7 cellular contexts compared by ENCODE assay signal in genomic region chr7:77799078-77799964, GRCh38. TPM values are rescaled to one million over a fixed set of nuclear protein-coding genes. Genes with fewer than 3 reads are reported as not detected.
DNase-seq lines count a peak whose midpoint lies in the region; ATAC-seq and TF ChIP-seq lines count a peak whose summit lies in the region.

No MANE protein-coding gene starts in this region.

- intact Hi-C loops in OCI-LY7 (cut with micrococcal nuclease; ENCODE audit: unreplicated experiment) = loop anchor here (2.0 kb wide), 3 partner anchors 25 to 137 kb away; partner anchors contain the start of gene RSBN1L
- intact Hi-C loops in activated naive CD4-positive, alpha-beta T cell treated with anti-CD3 and anti-CD28 coated beads for 36 hours (cut with micrococcal nuclease) = loop anchor here (2.0 to 5.0 kb wide), 5 partner anchors 103 to 677 kb away; partner anchors contain the start of genes CCDC146 and GSAP

- POLR2A ChIA-PET in OCI-LY7 (lab: Charles Lee) = interaction anchor here (0.8 to 1.7 kb wide), 8 partner anchors 12 to 135 kb away, joined by 3 to 6 read pairs (median 3); no protein-coding TSS in a partner anchor

- peak; percentile 51 for DNase-seq in OCI-LY7 (ENCODE audit: low spot score)
- peak; percentile 16 for DNase-seq in activated naive CD4-positive, alpha-beta T cell treated with anti-CD3 and anti-CD28 coated beads for 36 hours
- DNase-seq in foreskin keratinocyte = peak in 1 of 2 donors; percentile 13
- DNase-seq in NCI-H2196 treated with DMSO at 0.1 percent for 48 hours (lab: John Stamatoyannopoulos, UW; ENCODE audit: unreplicated experiment) = no peak

- no TSS peak for BruUV-seq in OCI-LY7 (replicated peaks; lab: Mats Ljungman, UMichigan)

- H3K4me2 ChIP-seq in OCI-LY7 (ENCODE audit: low read length) = peak overlapping the region; percentile 83

- 0 out of 2 replicates have a peak overlapping the region, but pooled peaks have one; percentile 16 for H2AFZ ChIP-seq in OCI-LY7 (ENCODE audit: low read length)

- peaks cover 4% of the 10 kb centered on the region for H3K36me3 Mint-ChIP-seq in activated naive CD4-positive, alpha-beta T cell treated with anti-CD3 and anti-CD28 coated beads for 36 hours (ENCODE audit: low read depth)

- H3K9me3 ChIP-seq in OCI-LY7 (ENCODE audit: low read length) (peaks cover 7% of the 10 kb centered on the region; the same call in 1 of the 2 replicates), neutrophil (no peaks in the 10 kb centered on the region)

- H3K27me3 ChIP-seq in foreskin keratinocyte (no peaks in the 10 kb centered on the region), neutrophil (no peaks in the 10 kb centered on the region)

- H3K79me2 ChIP-seq in OCI-LY7 (ENCODE audit: insufficient read depth, low read depth, low read length) = peaks cover 93% of the 10 kb centered on the region

- no peaks in the 10 kb centered on the region for H3K9me3 Mint-ChIP-seq in activated naive CD4-positive, alpha-beta T cell treated with anti-CD3 and anti-CD28 coated beads for 36 hours

- H3K4me3 Mint-ChIP-seq in activated naive CD4-positive, alpha-beta T cell treated with anti-CD3 and anti-CD28 coated beads for 36 hours = peak overlapping the region; percentile 87

- peaks cover 72% of the 10 kb centered on the region for H3K4me1 Mint-ChIP-seq in activated naive CD4-positive, alpha-beta T cell treated with anti-CD3 and anti-CD28 coated beads for 36 hours (ENCODE audit: low read depth)

- H4K20me1 ChIP-seq in OCI-LY7 (ENCODE audit: insufficient read depth, low read length) = peaks cover 28% of the 10 kb centered on the region

- TF ChIP-seq CTCF in GM12875 (IDR thresholded peaks at IDR 0.05; ENCODE audit: borderline replicate concordance, insufficient read depth, low read depth, low read length) = no peak
- no peak; the same call in 1 of the 2 replicates for TF ChIP-seq CTCF in OCI-LY7 (conservative IDR thresholded peaks at IDR 0.05; ENCODE audit: low read length)
- TF ChIP-seq CTCF in foreskin keratinocyte (conservative IDR thresholded peaks at IDR 0.05) = no peak
- no peak for TF ChIP-seq CTCF in neutrophil (IDR thresholded peaks at IDR 0.05)

- H3K9me2 ChIP-seq in OCI-LY7 (ENCODE audit: insufficient read depth, low read length) = no peaks in the 10 kb centered on the region

- peak overlapping the region; percentile 88 for H3K27ac Mint-ChIP-seq in activated naive CD4-positive, alpha-beta T cell treated with anti-CD3 and anti-CD28 coated beads for 36 hours

- H3K27ac ChIP-seq in OCI-LY7 (ENCODE audit: low read depth, low read length, poor library complexity, severe bottlenecking) (peak overlapping the region; percentile 67), foreskin keratinocyte (peak overlapping the region; percentile 72), neutrophil (peak overlapping the region; percentile 91)

- H3K4me3 ChIP-seq in GM12875 (ENCODE audit: low read depth, low read length) = peak overlapping the region; percentile 93
- H3K4me3 ChIP-seq in OCI-LY7 (ENCODE audit: low read depth, low read length, poor library complexity, severe bottlenecking) = peak overlapping the region; percentile 87
- H3K4me3 ChIP-seq in neutrophil (ENCODE audit: low read depth in 1 of 2, low read length in 1 of 2) = peak overlapping the region; percentile 86 to 99

- peaks cover 59% of the 10 kb centered on the region for H3K4me1 ChIP-seq in OCI-LY7 (ENCODE audit: insufficient read depth, low read length, poor library complexity, severe bottlenecking)
- H3K4me1 ChIP-seq in foreskin keratinocyte = peaks cover 6% of the 10 kb centered on the region
- peaks cover 32 to 36% of the 10 kb centered on the region in 2 experiments for H3K4me1 ChIP-seq in neutrophil (ENCODE audit: control insufficient read depth in 1 of 2, insufficient read depth in 1 of 2, low read depth in 1 of 2, low read length in 1 of 2)

- ATAC-seq in HG03159 (IDR thresholded peaks at IDR 0.05; ENCODE audit: unreplicated experiment) = peak; percentile 9
- ATAC-seq in foreskin keratinocyte = no peak

- CTCF ChIA-PET in OCI-LY7 (lab: Charles Lee; ENCODE audit: unreplicated experiment) = no interaction called here
- CTCF ChIA-PET in activated naive CD4-positive, alpha-beta T cell treated with anti-CD3 and anti-CD28 coated beads for 36 hours (lab: Charles Lee) = interaction anchor here (0.5 to 1.7 kb wide), 4 partner anchors 60 to 220 kb away, joined by 3 to 7 read pairs (median 6); no protein-coding TSS in a partner anchor

- H3K36me3 ChIP-seq in OCI-LY7 (ENCODE audit: insufficient read depth, low read length) (peaks cover 59% of the 10 kb centered on the region), neutrophil (no peaks in the 10 kb centered on the region)

- no peaks in the 10 kb centered on the region for H3K27me3 Mint-ChIP-seq in activated naive CD4-positive, alpha-beta T cell treated with anti-CD3 and anti-CD28 coated beads for 36 hours (ENCODE audit: low read depth)

RNA-seq across cellular contexts. Expression of gene PHTF2, which starts 0.7 kb away (rescaled TPM):
- total RNA-seq in OCI-LY7 (2014; rRNA removed; shearing (Covaris generic)) = 26.9 and 29.6 TPM in 2 replicates
- total RNA-seq in OCI-LY7 (2022) (62.0 and 62.4 TPM in 2 replicates), foreskin keratinocyte (24.6 and 27.4 TPM in 2 replicates)
- total RNA-seq in activated naive CD4-positive, alpha-beta T cell treated with anti-CD3 and anti-CD28 coated beads for 36 hours = 10 to 100 TPM; 24.5 to 25.3 TPM
- 5.6 and 7.7 TPM in 2 replicates for polyA plus RNA-seq in foreskin keratinocyte

RNA-seq across cellular contexts. Expression of gene TMEM60, which starts 1.1 kb away (rescaled TPM):
- total RNA-seq in OCI-LY7 (2014; rRNA removed; shearing (Covaris generic)) = 14.6 and 19.2 TPM in 2 replicates
- 23.5 and 29.7 TPM in 2 replicates for total RNA-seq in OCI-LY7 (2022)
- total RNA-seq in activated naive CD4-positive, alpha-beta T cell treated with anti-CD3 and anti-CD28 coated beads for 36 hours = 10 to 100 TPM; 11.1 to 11.4 TPM
- 16.9 and 20.6 TPM in 2 replicates for total RNA-seq in foreskin keratinocyte
- polyA plus RNA-seq in foreskin keratinocyte = 23.8 TPM in 2 replicates
